In the genomic region with DNA sequence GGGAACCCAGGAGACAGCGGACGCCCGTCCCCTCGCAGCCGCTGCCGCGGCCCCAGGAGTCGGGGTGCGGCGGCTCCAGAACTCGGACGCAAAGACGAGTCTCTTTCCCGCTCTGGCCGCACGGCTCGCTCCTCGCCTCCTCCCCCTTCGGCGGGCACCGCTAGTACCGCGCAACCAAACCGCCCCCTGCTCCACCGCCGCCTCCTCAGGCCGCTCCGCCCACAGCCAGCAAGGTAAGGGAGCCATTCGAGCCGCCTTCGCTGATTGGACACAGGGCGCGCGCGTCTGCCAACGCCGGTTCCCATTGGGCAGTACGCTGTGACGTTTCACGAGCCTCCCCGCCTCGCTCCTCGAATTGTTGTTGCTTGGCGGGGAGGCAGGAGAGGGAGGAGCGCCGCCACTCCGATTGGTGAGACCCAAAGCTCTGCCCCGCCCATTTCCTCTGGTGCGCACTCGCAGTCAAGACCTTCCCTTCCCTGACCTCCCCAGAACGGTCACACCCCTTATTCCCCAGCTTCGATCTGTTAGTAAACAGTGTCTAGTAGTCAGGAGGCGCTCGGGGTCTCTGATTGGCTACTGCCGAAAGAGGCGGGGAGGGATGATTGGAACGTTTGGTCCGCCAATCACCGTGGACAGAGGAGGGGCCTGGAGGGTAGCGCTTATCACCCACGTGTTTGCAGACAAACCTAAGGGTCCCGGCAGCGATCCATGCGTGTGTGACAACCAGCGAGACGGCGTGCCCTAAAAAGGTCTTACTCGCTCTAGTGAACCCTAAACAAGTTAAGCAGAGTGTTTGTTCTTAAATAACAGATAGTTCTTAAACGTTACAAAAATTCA, we compare ENCODE assay signal across 8 cellular contexts. TPM values are rescaled to one million over a fixed set of nuclear protein-coding genes. Genes with fewer than 3 reads are reported as not detected.
DNase-seq lines count a peak whose midpoint lies in the region; ATAC-seq, FAIRE-seq and TF ChIP-seq lines count a peak whose summit lies in the region.

A gene (minus strand): TSS at position 170 of the 837 bp plus-strand sequence. CDS start 207 bp downstream, outside the sequence.

- H3K4me3 ChIP-seq in adrenal gland (peak within 1 kb of the TSS; percentile 54 to 98 (median 75)), heart left ventricle (peak within 1 kb of the TSS; percentile 68 to 98 (median 94)), upper lobe of left lung (peak within 1 kb of the TSS; percentile 81 to 97 (median 94))

- no peaks in the 10 kb centered on the region for H3K9me3 ChIP-seq in adrenal gland (replicated peaks in 1 of 3)
- no peaks in the 10 kb centered on the region for H3K9me3 ChIP-seq in heart left ventricle
- no peaks in the 10 kb centered on the region for H3K9me3 ChIP-seq in upper lobe of left lung

- TF ChIP-seq CTCF in adrenal gland (IDR thresholded peaks at IDR 0.05) (peak in 4 of 6 experiments; percentile 24 to 46 (median 32)), heart left ventricle (IDR thresholded peaks at IDR 0.05) (peak in 7 of 12 donors; percentile 3 to 24 (median 14)), upper lobe of left lung (IDR thresholded peaks at IDR 0.05) (peak in 5 of 6 experiments; percentile 6 to 78 (median 64))

- H3K27me3 ChIP-seq in adrenal gland = no peaks in the 10 kb centered on the region
- H3K27me3 ChIP-seq in heart left ventricle = no peaks in the 10 kb centered on the region
- no peaks in the 10 kb centered on the region for H3K27me3 ChIP-seq in upper lobe of left lung

- H3K4me1 ChIP-seq in adrenal gland (replicated peaks in 1 of 2) (peaks cover 3 to 11% of the 10 kb centered on the region in 2 donors), heart left ventricle (peaks cover 0 to 32% (median 6%) of the 10 kb centered on the region in 12 donors), upper lobe of left lung (peaks cover 9 to 21% (median 15%) of the 10 kb centered on the region in 4 donors)

- TF ChIP-seq EP300 in upper lobe of left lung (IDR thresholded peaks at IDR 0.05) = no peak

- DNase-seq in GM12892 (ENCODE audit: insufficient read length) (peak; percentile 79), NCI-H146 (lab: John Stamatoyannopoulos, UW) (peak; percentile 99), T-helper 1 cell (peak; percentile 100), adrenal gland (peak; percentile 100), heart left ventricle (peak; percentile 100), pons (ENCODE audit: low spot score) (peak; percentile 100), upper lobe of left lung (peak; percentile 98 to 100)

- FAIRE-seq in GM12892 (lab: Jason Lieb, UNC) = peak; percentile 99

- ATAC-seq in HG02852 (IDR thresholded peaks at IDR 0.05; ENCODE audit: unreplicated experiment) (peak; percentile 88), heart left ventricle (peak; percentile 97 to 98 (median 98)), upper lobe of left lung (ENCODE audit: low FRiP score in 2 of 2) (peak; percentile 97 to 99)

- intact Hi-C loops in adrenal gland (cut with DNase I) (no loop called here), heart left ventricle (cut with DNase I) (loop anchor here in 8 of 10 donors (1.0 to 10.0 kb wide), 11 partner anchors 53 to 663 kb away; a partner anchor contains a TSS)

- peak within 1 kb of the TSS; percentile 80 to 93 (median 83) for H3K27ac ChIP-seq in adrenal gland
- H3K27ac ChIP-seq in heart left ventricle = peak within 1 kb of the TSS; percentile 84 to 99 (median 95)
- peak within 1 kb of the TSS; percentile 95 to 97 (median 96) for H3K27ac ChIP-seq in upper lobe of left lung

- 0 to 1% (median 1%) methylated on average over 23 to 69 of the region's 69 CpGs for WGBS in adrenal gland, 4 donors
- 0 to 1% (median 0%) methylated on average over 24 to 69 of the region's 69 CpGs for WGBS in heart left ventricle, 4 donors
- 0 to 1% methylated on average over 41 to 47 of the region's 69 CpGs for WGBS in upper lobe of left lung, 2 donors

- peak; percentile 25; the same call in 1 of the 2 replicates for TF ChIP-seq POLR2A in GM12892 (IDR thresholded peaks at IDR 0.05; ENCODE audit: low read depth, low read length)
- peak; percentile 76 to 91 for TF ChIP-seq POLR2A in adrenal gland (IDR thresholded peaks at IDR 0.05)
- TF ChIP-seq POLR2A in heart left ventricle (IDR thresholded peaks at IDR 0.05) = peak in 1 of 2 donors; percentile 84
- peak in 3 of 4 donors; percentile 85 to 94 (median 91) for TF ChIP-seq POLR2A in upper lobe of left lung (IDR thresholded peaks at IDR 0.05)

- H3K36me3 ChIP-seq in adrenal gland (replicated peaks in 1 of 2) (no peaks in the 10 kb centered on the region), heart left ventricle (no peaks in the 10 kb centered on the region), upper lobe of left lung (no peaks in the 10 kb centered on the region)

RNA-seq across cellular contexts. Expression of the gene that starts here (rescaled TPM):
- polyA plus RNA-seq in GM12892 (2012; ENCODE audit: missing spikeins) = 1.1 TPM
- total RNA-seq in adrenal gland (1 to 10 TPM; 1.7 to 5.5 (median 1.9) TPM), heart left ventricle (10 to 100 TPM in 3 of 9 donors, 1 to 10 TPM in 6; 6.5 to 13.3 (median 8.7) TPM), upper lobe of left lung (10 to 100 TPM in 3 of 6 donors, 1 to 10 TPM in 3; 4.3 to 17.8 (median 10.2) TPM)
- polyA plus RNA-seq in adrenal gland (under 1 TPM; 0.27 to 0.99 (median 0.72) TPM), heart left ventricle (1 to 10 TPM in 1 of 2 donors, under 1 TPM in 1; 0.72 to 1.8 TPM)

Comparison
In these comparisons a context has a peak if more than half of its experiments do, and no peak if none do; other contexts are left out.
1. Peak in every context shown above with its lines: DNase-seq, ATAC-seq, H3K4me3 ChIP-seq and H3K27ac ChIP-seq.
2. CTCF ChIP-seq: peak in every context shown above with its lines; median percentile 64 in upper lobe of left lung; 32 in adrenal gland; 14 in heart left ventricle.
3. intact Hi-C loops: an anchor here in heart left ventricle (1.0 to 10.0 kb wide); none called in adrenal gland.